9 cellular contexts compared by ENCODE assay signal in genomic region chr19:3699741-3700241, GRCh38. TPM values are rescaled to one million over a fixed set of nuclear protein-coding genes. Genes with fewer than 3 reads are reported as not detected.
DNase-seq lines count a peak whose midpoint lies in the region; ATAC-seq and TF ChIP-seq lines count a peak whose summit lies in the region.
"Had no signal": no experiment of that assay in that cellular context is flagged by ENCODE, and none has a peak within 500 bp of the region (broad histone marks: within the 10 kb centered on the region; RNA-seq: fewer than 3 reads in every experiment).

No MANE protein-coding gene starts in this region.

- TF ChIP-seq CTCF in C4-2B (conservative IDR thresholded peaks at IDR 0.05) (no peak), PC-9 (conservative IDR thresholded peaks at IDR 0.05) (no peak), epithelial cell of esophagus (IDR thresholded peaks at IDR 0.05; ENCODE audit: insufficient read depth, low read depth, low read length, missing control alignments) (no peak), parathyroid adenoma (IDR thresholded peaks at IDR 0.05) (no peak), GM10266 (IDR thresholded peaks at IDR 0.05; ENCODE audit: control insufficient read depth, insufficient read depth, low read depth, missing control alignments) (no peak)

- peak overlapping the region; percentile 82 for H3K27ac ChIP-seq in C4-2B
- H3K27ac ChIP-seq in PC-9: no peak overlapping the region
- peak overlapping the region; percentile 68 for H3K27ac ChIP-seq in parathyroid adenoma

- H3K9me3 ChIP-seq in PC-9 (ENCODE audit: insufficient read depth, low read depth) (no peaks in the 10 kb centered on the region), parathyroid adenoma (ENCODE audit: control insufficient read depth, low read length) (no peaks in the 10 kb centered on the region)

- H3K4me2 ChIP-seq in PC-9: peak overlapping the region; percentile 90
- H3K4me2 ChIP-seq in parathyroid adenoma (ENCODE audit: low read length): peak overlapping the region; percentile 96

- DNase-seq in PC-9 (no peak), epithelial cell of esophagus (ENCODE audit: low read depth) (no peak), GM10266 (ENCODE audit: extremely low spot score) (no peak), LoVo (ENCODE audit: low spot score) (no peak)

- H3K9ac ChIP-seq in parathyroid adenoma: peak overlapping the region; percentile 53

- H3K36me3 ChIP-seq in PC-9 (ENCODE audit: low read depth) (no peaks in the 10 kb centered on the region), parathyroid adenoma (ENCODE audit: control insufficient read depth, insufficient read depth, low read length) (no peaks in the 10 kb centered on the region)

- H3K27me3 ChIP-seq in PC-9 (ENCODE audit: insufficient read depth, low read depth) (no peaks in the 10 kb centered on the region), parathyroid adenoma (ENCODE audit: control insufficient read depth, insufficient read depth, low read length) (no peaks in the 10 kb centered on the region)

- no peaks in the 10 kb centered on the region; the same call in 1 of the 2 replicates for H3K4me1 ChIP-seq in PC-9 (replicated peaks; ENCODE audit: insufficient read depth)
- H3K4me1 ChIP-seq in parathyroid adenoma: peaks cover 5% of the 10 kb centered on the region

- CTCF ChIA-PET in PC-9 (lab: Charles Lee): no interaction called here

- H3K4me3 ChIP-seq in PC-9 (peak overlapping the region; percentile 68), epithelial cell of esophagus (ENCODE audit: low read length) (peak overlapping the region; percentile 70), parathyroid adenoma (ENCODE audit: low read depth, low read length) (peak overlapping the region; percentile 68)

- POLR2A ChIA-PET in PC-9 (lab: Charles Lee; ENCODE audit: unreplicated experiment): no interaction called here

- intact Hi-C loops in PC-9 (cut with micrococcal nuclease; ENCODE audit: unreplicated experiment): loop anchor here (1.0 kb wide), 1 partner anchor 20 kb away; no protein-coding TSS in a partner anchor

- peaks cover 11% of the 10 kb centered on the region; the same call in 1 of the 2 replicates for H3F3A ChIP-seq in PC-9 (ENCODE audit: insufficient read depth, low read depth)

- H2AFZ ChIP-seq in PC-9 (peak overlapping the region; percentile 43; the same call in 1 of the 2 replicates), parathyroid adenoma (peak overlapping the region; percentile 62)

- ATAC-seq in GM21737 (IDR thresholded peaks at IDR 0.05; ENCODE audit: unreplicated experiment) (peak; percentile 20), HG03108 (IDR thresholded peaks at IDR 0.05; ENCODE audit: unreplicated experiment) (no peak)

- H3K79me2 ChIP-seq in PC-9 (ENCODE audit: low read depth) (0 out of 2 replicates have a peak, but pooled peaks cover 8% of the 10 kb centered on the region), parathyroid adenoma (peaks cover 36% of the 10 kb centered on the region)

- no TSS peak for BruUV-seq in PC-9 (replicated peaks; lab: Mats Ljungman, UMichigan)

- no peaks in the 10 kb centered on the region for H3K9me2 ChIP-seq in PC-9 (ENCODE audit: insufficient read depth)

- no peaks in the 10 kb centered on the region for H4K20me1 ChIP-seq in PC-9 (ENCODE audit: insufficient read depth)

RNA-seq across cellular contexts. Expression of gene PIP5K1C, which starts 0.5 kb away (rescaled TPM):
- total RNA-seq in PC-9 (2021): 19.1 and 20.0 TPM in 2 replicates

RNA-seq across cellular contexts. Expression of gene TJP3, which starts 8.4 kb away (rescaled TPM):
- total RNA-seq in PC-9 (2021): 56.8 and 71.5 TPM in 2 replicates
- total RNA-seq: myocyte had no signal
